ENCODE assay signal across 9 cellular contexts in the genomic region with DNA sequence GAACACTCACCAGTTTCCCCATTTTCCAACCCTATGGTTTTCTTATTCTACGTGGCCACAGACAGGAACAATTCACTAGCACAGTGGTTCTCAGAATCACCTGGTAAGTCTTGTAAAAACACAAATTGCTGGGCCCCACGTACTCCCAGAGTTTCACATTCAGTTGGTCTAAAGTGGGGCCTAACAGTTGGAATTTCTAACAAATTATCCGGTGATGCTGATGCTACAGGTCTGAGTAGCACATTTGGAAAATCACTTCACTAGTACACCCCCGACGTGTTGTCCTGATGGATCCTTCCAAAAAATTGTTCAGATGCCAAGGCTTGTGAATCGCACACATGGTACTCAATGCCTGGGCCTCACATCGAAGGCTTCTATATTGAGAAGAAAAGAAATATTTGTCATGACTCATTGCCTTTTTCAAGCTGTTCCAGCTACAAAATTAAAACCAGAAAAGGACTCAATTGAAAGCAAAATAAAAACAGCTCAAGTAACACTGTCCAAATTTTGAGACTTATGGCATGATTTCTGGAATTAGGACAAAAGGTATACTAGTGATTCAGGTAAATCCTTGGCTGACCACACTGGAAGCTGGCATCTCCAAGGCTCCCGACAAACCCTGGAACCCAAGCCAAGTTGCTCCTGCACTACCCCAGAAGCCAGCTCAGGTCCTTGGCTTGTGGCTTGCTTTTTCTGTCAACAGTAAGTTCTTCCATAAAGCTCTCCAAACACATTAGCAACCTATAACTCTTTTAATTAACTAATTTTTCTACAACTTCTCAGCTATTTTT. TPM values are rescaled to one million over a fixed set of nuclear protein-coding genes. Genes with fewer than 3 reads are reported as not detected.
A peak's percentile ranks its signal among the peaks of the same experiment; 100 is the strongest.
DNase-seq lines count a peak whose midpoint lies in the region; ATAC-seq, FAIRE-seq and TF ChIP-seq lines count a peak whose summit lies in the region.
"Had no signal": no experiment of that assay in that cellular context is flagged by ENCODE, and none has a peak within 500 bp of the region (broad histone marks: within the 10 kb centered on the region; RNA-seq: fewer than 3 reads in every experiment).

No MANE protein-coding gene starts in this region.

- no peaks in the 10 kb centered on the region for H3K36me3 ChIP-seq in endothelial cell of umbilical vein (ENCODE audit: control insufficient read depth in 2 of 2, extremely low read depth in 1 of 2, insufficient read depth in 2 of 2, low read length in 2 of 2)
- H3K36me3 ChIP-seq: pancreas had no signal

- H3K4me3 ChIP-seq in endothelial cell of umbilical vein (replicated peaks in 1 of 3; ENCODE audit: insufficient read depth in 1 of 3, low read depth in 1 of 3, low read length in 3 of 3) (no peak overlapping the region), skeletal muscle cell (ENCODE audit: low read depth, low read length) (peak overlapping the region; percentile 29)
- H3K4me3 ChIP-seq: pancreas had no signal

- intact Hi-C loops in endothelial cell of umbilical vein (cut with micrococcal nuclease), result no loop called here

- TSS peak; percentile 69 for BruUV-seq in endothelial cell of umbilical vein (replicated peaks; lab: Mats Ljungman, UMichigan)

- DNase-seq in GM19239 (ENCODE audit: insufficient read length, low spot score) (no peak), RCC 7860 (ENCODE audit: low spot score) (peak; percentile 93), endothelial cell of umbilical vein (ENCODE audit: low read depth, low spot score) (peak; percentile 60), skeletal muscle cell (ENCODE audit: low read depth) (peak; percentile 97), substantia nigra (lab: John Stamatoyannopoulos, UW) (no peak), NCI-H69 (lab: John Stamatoyannopoulos, UW) (no peak)
- DNase-seq: pancreas had no signal

- H3K9me3 ChIP-seq in endothelial cell of umbilical vein (replicated peaks; ENCODE audit: control insufficient read depth, insufficient read depth, low read length), result no peaks in the 10 kb centered on the region
- H3K9me3 ChIP-seq: pancreas had no signal

- peak overlapping the region; percentile 59 for H3K4me2 ChIP-seq in endothelial cell of umbilical vein (ENCODE audit: insufficient read depth, low read length)

- peak overlapping the region; percentile 46 for H2AFZ ChIP-seq in endothelial cell of umbilical vein (ENCODE audit: low read depth, low read length)

- ATAC-seq in GM18502 (IDR thresholded peaks at IDR 0.05; ENCODE audit: poor library complexity, unreplicated experiment) (no peak), HG03378 (IDR thresholded peaks at IDR 0.05; ENCODE audit: unreplicated experiment) (no peak)

- POLR2A ChIA-PET in endothelial cell of umbilical vein (lab: Charles Lee), result interaction anchor here (1.0 to 2.5 kb wide), 5 partner anchors 9 to 152 kb away, joined by 3 to 21 read pairs (median 4); partner anchors contain the start of gene VIM

- H3K4me1 ChIP-seq in endothelial cell of umbilical vein (ENCODE audit: control insufficient read depth, extremely low read depth, insufficient read depth, low read length), result peaks cover 34% of the 10 kb centered on the region

- H3K27ac ChIP-seq in endothelial cell of umbilical vein (ENCODE audit: insufficient read depth, low read depth, low read length) (peak overlapping the region; percentile 89), substantia nigra (ENCODE audit: low read depth, low read length, poor library complexity, severe bottlenecking) (no peak overlapping the region)

- H3K27me3 ChIP-seq in endothelial cell of umbilical vein (ENCODE audit: control insufficient read depth in 2 of 2, insufficient read depth in 2 of 2, low read length in 2 of 2), result no peaks in the 10 kb centered on the region
- H3K27me3 ChIP-seq: pancreas had no signal

- no peak for TF ChIP-seq POLR2A in endothelial cell of umbilical vein (IDR thresholded peaks at IDR 0.05; ENCODE audit: low read depth, low read length)

- no peak for TF ChIP-seq CTCF in endothelial cell of umbilical vein (IDR thresholded peaks at IDR 0.05; ENCODE audit: extremely low read depth in 1 of 2, insufficient read depth in 1 of 2, low read depth in 1 of 2, low read length in 2 of 2)

- H3K79me2 ChIP-seq in endothelial cell of umbilical vein (ENCODE audit: control insufficient read depth, insufficient read depth, low read length), result no peaks in the 10 kb centered on the region

- FAIRE-seq in GM19239 (lab: Jason Lieb, UNC) (peak; percentile 11), RCC 7860 (lab: Jason Lieb, UNC) (no peak), endothelial cell of umbilical vein (lab: Jason Lieb, UNC) (no peak)

- no peaks in the 10 kb centered on the region for H3K9me1 ChIP-seq in endothelial cell of umbilical vein (replicated peaks; ENCODE audit: control insufficient read depth, extremely low read depth, insufficient read depth, low read length)

- dilution Hi-C loops in endothelial cell of umbilical vein (cut with MboI; ENCODE audit: extremely low pct_ligation_motif_present, low sequenced_read_pairs), result no loop called here

- CTCF ChIA-PET in endothelial cell of umbilical vein (lab: Charles Lee), result interaction anchor here (1.2 to 2.9 kb wide), 6 partner anchors 14 to 362 kb away, joined by 3 to 35 read pairs (median 6); partner anchors contain the start of genes TRDMT1 and VIM

- no peaks in the 10 kb centered on the region for H4K20me1 ChIP-seq in endothelial cell of umbilical vein (replicated peaks; ENCODE audit: control insufficient read depth, extremely low read depth, insufficient read depth, low read length)

- H3K9ac ChIP-seq in endothelial cell of umbilical vein (replicated peaks; ENCODE audit: extremely low read depth, insufficient read depth, low read length), result peak overlapping the region; percentile 74

TF ChIP-seq in endothelial cell of umbilical vein, 7 proteins besides CTCF, POLR2A, EP300 and RAD21:
- TF ChIP-seq JUN (IDR thresholded peaks at IDR 0.05; ENCODE audit: borderline replicate concordance, insufficient read depth, insufficient read length, low read depth) (peak; percentile 44), MYC (IDR thresholded peaks at IDR 0.05; ENCODE audit: low read depth, low read length) (no peak)

RNA-seq across cellular contexts. Expression of gene VIM, which starts 12.9 kb away (rescaled TPM):
- 5,754 and 5,781 TPM in 2 replicates for total RNA-seq in endothelial cell of umbilical vein
- 5,699 and 8,361 TPM in 2 replicates for polyA plus RNA-seq in endothelial cell of umbilical vein
- 5,912 and 6,029 TPM in 2 replicates for polyA plus RNA-seq in endothelial cell of umbilical vein (2011; cell fraction: cytosol; rRNA removed)
- polyA plus RNA-seq in endothelial cell of umbilical vein (2011; cell fraction: nucleus; rRNA removed), result 4,094 and 4,300 TPM in 2 replicates
- 4,943 and 4,968 TPM in 2 replicates for polyA plus RNA-seq in endothelial cell of umbilical vein (2012)
- polyA minus RNA-seq in endothelial cell of umbilical vein, result 4,544 and 4,712 TPM in 2 replicates
- 370 TPM for polyA minus RNA-seq in endothelial cell of umbilical vein (2011; cell fraction: cytosol; rRNA and poly(A)+ RNA removed)
- polyA minus RNA-seq in endothelial cell of umbilical vein (2011; cell fraction: nucleus; rRNA and poly(A)+ RNA removed), result 1,556 and 2,259 TPM in 2 replicates

RNA-seq across cellular contexts. Expression of gene TRDMT1, which starts 13.7 kb away (rescaled TPM):
- 12.3 and 15.2 TPM in 2 replicates for total RNA-seq in endothelial cell of umbilical vein
- polyA plus RNA-seq in endothelial cell of umbilical vein, result 10.0 and 15.3 TPM in 2 replicates
- 5.1 and 5.2 TPM in 2 replicates for polyA plus RNA-seq in endothelial cell of umbilical vein (2011; cell fraction: cytosol; rRNA removed)
- polyA plus RNA-seq in endothelial cell of umbilical vein (2011; cell fraction: nucleus; rRNA removed), result 11.3 and 14.3 TPM in 2 replicates
- 3.5 and 6.1 TPM in 2 replicates for polyA plus RNA-seq in endothelial cell of umbilical vein (2012)
- 15.6 and 18.2 TPM in 2 replicates for polyA minus RNA-seq in endothelial cell of umbilical vein
- polyA minus RNA-seq in endothelial cell of umbilical vein (2011; cell fraction: cytosol; rRNA and poly(A)+ RNA removed), result 2.0 TPM
- polyA minus RNA-seq in endothelial cell of umbilical vein (2011; cell fraction: nucleus; rRNA and poly(A)+ RNA removed), result 52.0 and 59.3 TPM in 2 replicates

Comparison
In these comparisons a context has a peak if more than half of its experiments do, and no peak if none do; other contexts are left out.
1. DNase-seq: peak in RCC 7860 (single experiment), endothelial cell of umbilical vein (single experiment) and skeletal muscle cell (single experiment); none in GM19239 (single experiment), substantia nigra (0 of 49) and NCI-H69 (single experiment).